8 cellular contexts compared by ENCODE assay signal in the genomic region with DNA sequence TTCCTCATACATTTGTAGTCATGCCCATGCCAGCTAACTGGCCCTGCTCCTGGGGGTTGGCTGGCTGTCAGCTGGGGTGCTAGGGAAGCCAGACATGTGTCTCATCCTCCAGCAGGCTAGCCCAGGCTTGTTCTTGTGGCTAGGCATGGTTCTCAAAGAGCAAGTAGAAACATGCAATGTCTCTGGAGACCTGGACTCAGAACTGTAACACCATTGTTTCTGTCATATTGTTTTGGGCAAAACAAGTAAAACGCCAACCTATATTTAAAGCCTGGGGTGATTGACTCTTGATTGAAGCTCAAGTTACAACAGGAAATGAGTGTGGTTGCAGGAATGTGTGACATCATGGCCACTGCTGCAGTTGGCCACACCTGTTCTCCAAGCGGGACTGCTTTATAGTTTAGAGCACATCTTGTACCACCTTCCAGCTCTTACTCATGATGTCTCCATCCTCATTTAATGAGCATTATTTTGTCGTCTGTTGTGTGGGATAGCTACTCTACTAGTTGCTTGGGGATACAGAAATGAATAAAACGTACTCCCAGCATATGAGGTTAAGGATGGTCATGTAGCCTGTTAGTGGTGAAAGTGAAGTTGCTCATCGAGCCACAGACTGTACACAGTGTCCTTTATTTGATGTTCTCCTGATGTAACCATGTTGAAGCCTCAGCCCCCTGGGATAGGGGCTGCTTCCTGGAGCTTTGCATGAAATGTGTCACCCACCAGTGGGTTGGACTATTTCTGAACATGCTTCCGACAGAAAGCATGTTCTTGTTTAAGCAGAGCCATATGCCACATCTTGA.
DNase-seq lines count a peak whose midpoint lies in the region; ATAC-seq and TF ChIP-seq lines count a peak whose summit lies in the region.

No MANE protein-coding gene starts in this region.

- ATAC-seq in GM19023 (IDR thresholded peaks at IDR 0.05; ENCODE audit: unreplicated experiment) (peak; percentile 64), HG02943 (IDR thresholded peaks at IDR 0.05; ENCODE audit: low read depth, unreplicated experiment) (peak; percentile 75), Right ventricle myocardium inferior (no peak)
- no peak for ATAC-seq in activated T-cell treated with anti-CD3 and anti-CD28 coated beads, Interleukin-2, amount 50 U/mL, for 4 hours

- no peak overlapping the region for H3K27ac Mint-ChIP-seq in CD14-positive monocyte

- no peak overlapping the region for H3K9ac ChIP-seq in mesendoderm (ENCODE audit: low read length)

- H3K79me1 ChIP-seq in mesendoderm (ENCODE audit: low read length): no peaks in the 10 kb centered on the region

- H3K79me2 ChIP-seq in mesendoderm (ENCODE audit: control insufficient read depth, insufficient read depth, low read length): no peaks in the 10 kb centered on the region

- peaks cover 0 to 2% (median 0%) of the 10 kb centered on the region in 3 donors for H3K27me3 Mint-ChIP-seq in CD14-positive monocyte (ENCODE audit: low read depth in 3 of 3)
- H3K27me3 Mint-ChIP-seq in activated T-cell treated with anti-CD3 and anti-CD28 coated beads, Interleukin-2, amount 50 U/mL, for 4 hours (ENCODE audit: low read depth): no peaks in the 10 kb centered on the region

- H3K27me3 ChIP-seq in mesendoderm (ENCODE audit: insufficient read depth, low read length, poor library complexity): no peaks in the 10 kb centered on the region

- H3K27ac ChIP-seq in mesendoderm (ENCODE audit: low read depth, low read length): peak overlapping the region; percentile 51

- no peaks in the 10 kb centered on the region for H3K4me1 Mint-ChIP-seq in CD14-positive monocyte
- H3K4me1 Mint-ChIP-seq in activated T-cell treated with anti-CD3 and anti-CD28 coated beads, Interleukin-2, amount 50 U/mL, for 4 hours (ENCODE audit: low read depth): no peaks in the 10 kb centered on the region

- intact Hi-C loops in CD14-positive monocyte (cut with micrococcal nuclease): no loop called here
- intact Hi-C loops in Right ventricle myocardium inferior (cut with DNase I): no loop called here

- H3K4me2 ChIP-seq in mesendoderm (ENCODE audit: low read length): no peak overlapping the region

- TF ChIP-seq CTCF in CD14-positive monocyte (IDR thresholded peaks at IDR 0.05): no peak

- WGBS in mesendoderm (ENCODE audit: extremely low coverage, insufficient coverage, low lambda C conversion rate): no CpG with 5 or more reads among the region's 6 CpGs

- H3K36me3 ChIP-seq in mesendoderm (ENCODE audit: control insufficient read depth, insufficient read depth, low read length): no peaks in the 10 kb centered on the region

- H4K8ac ChIP-seq in mesendoderm (ENCODE audit: low read depth, low read length): no peak overlapping the region

- H3K4me3 Mint-ChIP-seq in CD14-positive monocyte: no peak overlapping the region
- no peak overlapping the region for H3K4me3 Mint-ChIP-seq in activated T-cell treated with anti-CD3 and anti-CD28 coated beads, Interleukin-2, amount 50 U/mL, for 4 hours

- H2AK5ac ChIP-seq in mesendoderm (ENCODE audit: low read length): no peak overlapping the region

- peak overlapping the region; percentile 58 for H3K56ac ChIP-seq in mesendoderm (ENCODE audit: low read length)

- peaks cover 0 to 2% (median 0%) of the 10 kb centered on the region in 7 donors for H3K9me3 Mint-ChIP-seq in CD14-positive monocyte
- H3K9me3 Mint-ChIP-seq in activated T-cell treated with anti-CD3 and anti-CD28 coated beads, Interleukin-2, amount 50 U/mL, for 4 hours: no peaks in the 10 kb centered on the region

- peak overlapping the region; percentile 86 for H3K18ac ChIP-seq in mesendoderm (ENCODE audit: low read length)

- peak overlapping the region; percentile 26 for H2BK5ac ChIP-seq in mesendoderm (ENCODE audit: low read length)

- no peak overlapping the region for H4K5ac ChIP-seq in mesendoderm (ENCODE audit: low read length)

- no peak overlapping the region for H3K4ac ChIP-seq in mesendoderm (ENCODE audit: low read depth, low read length)

- peaks cover 5% of the 10 kb centered on the region for H3K4me1 ChIP-seq in mesendoderm (ENCODE audit: control insufficient read depth, low read depth, low read length)

- no peak overlapping the region for H2BK120ac ChIP-seq in mesendoderm (ENCODE audit: low read depth, low read length)

- no peak overlapping the region for H2BK15ac ChIP-seq in mesendoderm (replicated peaks; ENCODE audit: low read depth)

- H3K4me3 ChIP-seq in mesendoderm (ENCODE audit: low read length): no peak overlapping the region

- H3K36me3 Mint-ChIP-seq in CD14-positive monocyte: no peaks in the 10 kb centered on the region
- H3K36me3 Mint-ChIP-seq in activated T-cell treated with anti-CD3 and anti-CD28 coated beads, Interleukin-2, amount 50 U/mL, for 4 hours (ENCODE audit: insufficient read depth): no peaks in the 10 kb centered on the region

- DNase-seq in NCI-H345 treated with DMSO at 0.1 percent for 48 hours (lab: John Stamatoyannopoulos, UW; ENCODE audit: unreplicated experiment): peak; percentile 9
- DNase-seq in mesendoderm: peak; percentile 92
- DNase-seq in nucleus accumbens (lab: John Stamatoyannopoulos, UW): no peak
- DNase-seq in CD14-positive monocyte (ENCODE audit: low spot score): no peak
- no peak for DNase-seq in activated T-cell treated with anti-CD3 and anti-CD28 coated beads, Interleukin-2, amount 50 U/mL, for 4 hours
- DNase-seq in Right ventricle myocardium inferior (ENCODE audit: missing footprints): no peak

- H3K23ac ChIP-seq in mesendoderm (ENCODE audit: low read length): no peak overlapping the region

Comparison
In these comparisons a context has a peak if more than half of its experiments do, and no peak if none do; other contexts are left out.
1. ATAC-seq: peak in GM19023 (single experiment) and HG02943 (single experiment); none in activated T-cell treated with anti-CD3 and anti-CD28 coated beads, Interleukin-2, amount 50 U/mL, for 4 hours (0 of 2) and Right ventricle myocardium inferior (single experiment).
2. DNase-seq: peak in NCI-H345 treated with DMSO at 0.1 percent for 48 hours (single experiment) and mesendoderm (single experiment); none in nucleus accumbens (0 of 56), CD14-positive monocyte (single experiment), activated T-cell treated with anti-CD3 and anti-CD28 coated beads, Interleukin-2, amount 50 U/mL, for 4 hours (single experiment) and Right ventricle myocardium inferior (single experiment).